ENCODE assay signal across 1 cellular context in genomic region chr7:2864204-2864985, GRCh38.
TF ChIP-seq lines count a peak whose summit lies in the region.

No MANE protein-coding gene starts in this region.

TF ChIP-seq in GM23338, 12 proteins besides CTCF, POLR2A, EP300 and RAD21 (continued from another document):
- TF ChIP-seq, protein P1, sequence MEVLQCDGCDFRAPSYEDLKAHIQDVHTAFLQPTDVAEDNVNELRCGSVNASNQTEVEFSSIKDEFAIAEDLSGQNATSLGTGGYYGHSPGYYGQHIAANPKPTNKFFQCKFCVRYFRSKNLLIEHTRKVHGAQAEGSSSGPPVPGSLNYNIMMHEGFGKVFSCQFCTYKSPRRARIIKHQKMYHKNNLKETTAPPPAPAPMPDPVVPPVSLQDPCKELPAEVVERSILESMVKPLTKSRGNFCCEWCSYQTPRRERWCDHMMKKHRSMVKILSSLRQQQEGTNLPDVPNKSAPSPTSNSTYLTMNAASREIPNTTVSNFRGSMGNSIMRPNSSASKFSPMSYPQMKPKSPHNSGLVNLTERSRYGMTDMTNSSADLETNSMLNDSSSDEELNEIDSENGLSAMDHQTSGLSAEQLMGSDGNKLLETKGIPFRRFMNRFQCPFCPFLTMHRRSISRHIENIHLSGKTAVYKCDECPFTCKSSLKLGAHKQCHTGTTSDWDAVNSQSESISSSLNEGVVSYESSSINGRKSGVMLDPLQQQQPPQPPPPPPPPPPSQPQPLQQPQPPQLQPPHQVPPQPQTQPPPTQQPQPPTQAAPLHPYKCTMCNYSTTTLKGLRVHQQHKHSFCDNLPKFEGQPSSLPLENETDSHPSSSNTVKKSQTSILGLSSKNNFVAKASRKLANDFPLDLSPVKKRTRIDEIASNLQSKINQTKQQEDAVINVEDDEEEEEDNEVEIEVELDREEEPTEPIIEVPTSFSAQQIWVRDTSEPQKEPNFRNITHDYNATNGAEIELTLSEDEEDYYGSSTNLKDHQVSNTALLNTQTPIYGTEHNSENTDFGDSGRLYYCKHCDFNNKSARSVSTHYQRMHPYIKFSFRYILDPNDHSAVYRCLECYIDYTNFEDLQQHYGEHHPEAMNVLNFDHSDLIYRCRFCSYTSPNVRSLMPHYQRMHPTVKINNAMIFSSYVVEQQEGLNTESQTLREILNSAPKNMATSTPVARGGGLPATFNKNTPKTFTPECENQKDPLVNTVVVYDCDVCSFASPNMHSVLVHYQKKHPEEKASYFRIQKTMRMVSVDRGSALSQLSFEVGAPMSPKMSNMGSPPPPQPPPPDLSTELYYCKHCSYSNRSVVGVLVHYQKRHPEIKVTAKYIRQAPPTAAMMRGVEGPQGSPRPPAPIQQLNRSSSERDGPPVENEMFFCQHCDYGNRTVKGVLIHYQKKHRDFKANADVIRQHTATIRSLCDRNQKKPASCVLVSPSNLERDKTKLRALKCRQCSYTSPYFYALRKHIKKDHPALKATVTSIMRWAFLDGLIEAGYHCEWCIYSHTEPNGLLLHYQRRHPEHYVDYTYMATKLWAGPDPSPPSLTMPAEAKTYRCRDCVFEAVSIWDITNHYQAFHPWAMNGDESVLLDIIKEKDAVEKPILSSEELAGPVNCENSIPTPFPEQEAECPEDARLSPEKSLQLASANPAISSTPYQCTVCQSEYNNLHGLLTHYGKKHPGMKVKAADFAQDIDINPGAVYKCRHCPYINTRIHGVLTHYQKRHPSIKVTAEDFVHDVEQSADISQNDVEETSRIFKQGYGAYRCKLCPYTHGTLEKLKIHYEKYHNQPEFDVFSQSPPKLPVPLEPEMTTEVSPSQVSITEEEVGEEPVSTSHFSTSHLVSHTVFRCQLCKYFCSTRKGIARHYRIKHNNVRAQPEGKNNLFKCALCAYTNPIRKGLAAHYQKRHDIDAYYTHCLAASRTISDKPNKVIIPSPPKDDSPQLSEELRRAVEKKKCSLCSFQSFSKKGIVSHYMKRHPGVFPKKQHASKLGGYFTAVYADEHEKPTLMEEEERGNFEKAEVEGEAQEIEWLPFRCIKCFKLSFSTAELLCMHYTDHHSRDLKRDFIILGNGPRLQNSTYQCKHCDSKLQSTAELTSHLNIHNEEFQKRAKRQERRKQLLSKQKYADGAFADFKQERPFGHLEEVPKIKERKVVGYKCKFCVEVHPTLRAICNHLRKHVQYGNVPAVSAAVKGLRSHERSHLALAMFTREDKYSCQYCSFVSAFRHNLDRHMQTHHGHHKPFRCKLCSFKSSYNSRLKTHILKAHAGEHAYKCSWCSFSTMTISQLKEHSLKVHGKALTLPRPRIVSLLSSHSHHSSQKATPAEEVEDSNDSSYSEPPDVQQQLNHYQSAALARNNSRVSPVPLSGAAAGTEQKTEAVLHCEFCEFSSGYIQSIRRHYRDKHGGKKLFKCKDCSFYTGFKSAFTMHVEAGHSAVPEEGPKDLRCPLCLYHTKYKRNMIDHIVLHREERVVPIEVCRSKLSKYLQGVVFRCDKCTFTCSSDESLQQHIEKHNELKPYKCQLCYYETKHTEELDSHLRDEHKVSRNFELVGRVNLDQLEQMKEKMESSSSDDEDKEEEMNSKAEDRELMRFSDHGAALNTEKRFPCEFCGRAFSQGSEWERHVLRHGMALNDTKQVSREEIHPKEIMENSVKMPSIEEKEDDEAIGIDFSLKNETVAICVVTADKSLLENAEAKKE (CRISPR knock-in tag; IDR thresholded peaks at IDR 0.05): no peak
- TF ChIP-seq STAT1 (IDR thresholded peaks at IDR 0.05; ENCODE audit: unreplicated experiment) (no peak), REST (IDR thresholded peaks at IDR 0.05; ENCODE audit: unreplicated experiment) (no peak), POLR2AphosphoS5 (IDR thresholded peaks at IDR 0.05; ENCODE audit: low read depth) (no peak), EZH2phosphoT487 (IDR thresholded peaks at IDR 0.05; ENCODE audit: unreplicated experiment) (no peak), ETS1 (IDR thresholded peaks at IDR 0.05) (no peak)
